In genomic region chr6:7486951-7487350, GRCh38 we compare ENCODE assay signal across 1 cellular context.
TF ChIP-seq lines count a peak whose summit lies in the region.

No MANE protein-coding gene starts in this region.

TF ChIP-seq in HepG2, 621 proteins besides CTCF, POLR2A, EP300 and RAD21 (continued from another document):
- no peak for TF ChIP-seq THAP7 (CRISPR knock-in tag; IDR thresholded peaks at IDR 0.05)
